Comparison of ENCODE assay signal across 12 cellular contexts in the genomic region with DNA sequence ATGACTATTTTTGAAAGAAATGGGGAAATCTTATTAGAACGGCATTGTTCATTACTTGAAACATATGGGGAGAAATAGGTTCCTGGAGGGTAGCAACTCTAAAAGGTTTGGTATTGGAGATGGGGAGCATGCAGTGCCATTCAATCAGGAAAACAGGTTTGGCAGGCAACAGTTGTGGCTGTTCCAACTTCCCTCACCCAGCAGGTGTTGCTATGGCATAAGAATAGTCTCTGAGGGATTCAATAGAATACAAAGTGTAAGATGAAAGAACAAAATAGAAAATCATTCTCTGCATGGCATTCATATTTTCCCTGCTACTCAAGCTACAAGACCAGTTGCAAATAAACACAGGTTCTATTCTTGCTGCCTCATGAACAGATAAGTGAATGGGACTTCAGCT.
A peak's percentile ranks its signal among the peaks of the same experiment; 100 is the strongest.
DNase-seq lines count a peak whose midpoint lies in the region; ATAC-seq and TF ChIP-seq lines count a peak whose summit lies in the region.
"Had no signal": no experiment of that assay in that cellular context is flagged by ENCODE, and none has a peak within 500 bp of the region (broad histone marks: within the 10 kb centered on the region; RNA-seq: fewer than 3 reads in every experiment).

No MANE protein-coding gene starts in this region.

- no peaks in the 10 kb centered on the region for H3K9me3 Mint-ChIP-seq in stimulated activated naive B cell treated with anti-CD40 and anti-IgM and Interleukin-4, amounts not matched to agents 10 μg/mL and 1 μg/mL and 100 μg/mL, for 72 hours
- H3K9me3 Mint-ChIP-seq: activated CD4-positive, alpha-beta T cell treated with anti-CD3 and anti-CD28 coated beads, Interleukin-2, amount 10 ng/mL, durations not matched to agents 24 days and 14 days had no signal

- H3K4me1 Mint-ChIP-seq in stimulated activated naive B cell treated with anti-CD40 and anti-IgM and Interleukin-4, amounts not matched to agents 10 μg/mL and 1 μg/mL and 100 μg/mL, for 72 hours, result no peaks in the 10 kb centered on the region
- H3K4me1 Mint-ChIP-seq: activated CD4-positive, alpha-beta T cell treated with anti-CD3 and anti-CD28 coated beads, Interleukin-2, amount 10 ng/mL, durations not matched to agents 24 days and 14 days; activated naive CD4-positive, alpha-beta T cell treated with anti-CD3 and anti-CD28 coated beads, Interleukin-2, amount 50 U/mL, for 24 hours had no signal

- DNase-seq in T47D (ENCODE audit: low read depth in 1 of 2, low spot score in 1 of 2) (peak; percentile 23 to 89), breast epithelium (ENCODE audit: low spot score in 2 of 2) (no peak), SHP77 treated with DMSO at 0.1 percent for 48 hours (lab: John Stamatoyannopoulos, UW) (peak; percentile 9), iPS-NIHi11 (ENCODE audit: low spot score) (peak; percentile 47), upper lobe of right lung (no peak), foreskin fibroblast (no peak)
- DNase-seq in stimulated activated naive B cell treated with anti-CD40 and anti-IgM and Interleukin-4, amounts not matched to agents 10 μg/mL and 1 μg/mL and 100 μg/mL, for 72 hours, result no peak
- DNase-seq: activated CD4-positive, alpha-beta T cell treated with anti-CD3 and anti-CD28 coated beads, Interleukin-2, amount 10 ng/mL, durations not matched to agents 24 days and 14 days; AML-193 had no signal

- H3K9me3 ChIP-seq in breast epithelium (no peaks in the 10 kb centered on the region), upper lobe of right lung (no peaks in the 10 kb centered on the region)
- H3K9me3 ChIP-seq: right atrium auricular region had no signal

- H3K4me1 ChIP-seq in breast epithelium, result no peaks in the 10 kb centered on the region
- H3K4me1 ChIP-seq in upper lobe of right lung, result no peaks in the 10 kb centered on the region
- H3K4me1 ChIP-seq: right atrium auricular region had no signal

- TF ChIP-seq POLR2A in breast epithelium (IDR thresholded peaks at IDR 0.05), result no peak

- H3K27me3 Mint-ChIP-seq in stimulated activated naive B cell treated with anti-CD40 and anti-IgM and Interleukin-4, amounts not matched to agents 10 μg/mL and 1 μg/mL and 100 μg/mL, for 72 hours, result no peaks in the 10 kb centered on the region
- H3K27me3 Mint-ChIP-seq: activated CD4-positive, alpha-beta T cell treated with anti-CD3 and anti-CD28 coated beads, Interleukin-2, amount 10 ng/mL, durations not matched to agents 24 days and 14 days; activated naive CD4-positive, alpha-beta T cell treated with anti-CD3 and anti-CD28 coated beads, Interleukin-2, amount 50 U/mL, for 24 hours had no signal

- H3K27ac ChIP-seq in breast epithelium (no peak overlapping the region), upper lobe of right lung (no peak overlapping the region)
- H3K27ac ChIP-seq: right atrium auricular region had no signal

- no peaks in the 10 kb centered on the region for H3K36me3 ChIP-seq in breast epithelium
- no peaks in the 10 kb centered on the region for H3K36me3 ChIP-seq in upper lobe of right lung
- H3K36me3 ChIP-seq: right atrium auricular region had no signal

- intact Hi-C loops in breast epithelium (cut with DNase I; ENCODE audit: low total_unique reads) (no loop called here), upper lobe of right lung (cut with DNase I) (no loop called here)

- H3K27ac Mint-ChIP-seq in stimulated activated naive B cell treated with anti-CD40 and anti-IgM and Interleukin-4, amounts not matched to agents 10 μg/mL and 1 μg/mL and 100 μg/mL, for 72 hours, result no peak overlapping the region
- H3K27ac Mint-ChIP-seq: activated CD4-positive, alpha-beta T cell treated with anti-CD3 and anti-CD28 coated beads, Interleukin-2, amount 10 ng/mL, durations not matched to agents 24 days and 14 days; activated naive CD4-positive, alpha-beta T cell treated with anti-CD3 and anti-CD28 coated beads, Interleukin-2, amount 50 U/mL, for 24 hours had no signal

- H3K27me3 ChIP-seq in breast epithelium (no peaks in the 10 kb centered on the region), upper lobe of right lung (no peaks in the 10 kb centered on the region)
- H3K27me3 ChIP-seq: right atrium auricular region had no signal

- in situ Hi-C loops in T47D (cut with HindIII; ENCODE audit: low pct_unique_long_range_greater_than_20kb, low sequenced_read_pairs), result no loop called here

- H3K4me3 ChIP-seq in breast epithelium (no peak overlapping the region), upper lobe of right lung (no peak overlapping the region), foreskin fibroblast (ENCODE audit: low read depth in 1 of 2, low read length in 2 of 2) (no peak overlapping the region)
- H3K4me3 ChIP-seq: right atrium auricular region had no signal

- TF ChIP-seq CTCF in breast epithelium (IDR thresholded peaks at IDR 0.05) (no peak), upper lobe of right lung (IDR thresholded peaks at IDR 0.05) (peak; percentile 16), foreskin fibroblast (IDR thresholded peaks at IDR 0.05; ENCODE audit: low read depth, low read length) (no peak)

- H3K4me3 Mint-ChIP-seq in stimulated activated naive B cell treated with anti-CD40 and anti-IgM and Interleukin-4, amounts not matched to agents 10 μg/mL and 1 μg/mL and 100 μg/mL, for 72 hours, result no peak overlapping the region
- H3K4me3 Mint-ChIP-seq: activated CD4-positive, alpha-beta T cell treated with anti-CD3 and anti-CD28 coated beads, Interleukin-2, amount 10 ng/mL, durations not matched to agents 24 days and 14 days; activated naive CD4-positive, alpha-beta T cell treated with anti-CD3 and anti-CD28 coated beads, Interleukin-2, amount 50 U/mL, for 24 hours had no signal

- ATAC-seq in upper lobe of right lung (peak; percentile 83), GM21447 (IDR thresholded peaks at IDR 0.05; ENCODE audit: unreplicated experiment) (no peak)
- no peak for ATAC-seq in stimulated activated naive B cell treated with anti-CD40 and anti-IgM and Interleukin-4, amounts not matched to agents 10 μg/mL and 1 μg/mL and 100 μg/mL, for 72 hours (replicated peaks)

- H3K36me3 Mint-ChIP-seq in stimulated activated naive B cell treated with anti-CD40 and anti-IgM and Interleukin-4, amounts not matched to agents 10 μg/mL and 1 μg/mL and 100 μg/mL, for 72 hours, result no peaks in the 10 kb centered on the region
- H3K36me3 Mint-ChIP-seq: activated naive CD4-positive, alpha-beta T cell treated with anti-CD3 and anti-CD28 coated beads, Interleukin-2, amount 50 U/mL, for 24 hours had no signal

Comparison
In these comparisons a context has a peak if more than half of its experiments do, and no peak if none do; other contexts are left out.
1. DNase-seq: peak in T47D (2 of 2), SHP77 treated with DMSO at 0.1 percent for 48 hours (single experiment) and iPS-NIHi11 (single experiment); none in breast epithelium (0 of 2), upper lobe of right lung (single experiment), foreskin fibroblast (0 of 2) and stimulated activated naive B cell treated with anti-CD40 and anti-IgM and Interleukin-4, amounts not matched to agents 10 μg/mL and 1 μg/mL and 100 μg/mL, for 72 hours (single experiment).